ENCODE assay signal across 20 cellular contexts in the genomic region with DNA sequence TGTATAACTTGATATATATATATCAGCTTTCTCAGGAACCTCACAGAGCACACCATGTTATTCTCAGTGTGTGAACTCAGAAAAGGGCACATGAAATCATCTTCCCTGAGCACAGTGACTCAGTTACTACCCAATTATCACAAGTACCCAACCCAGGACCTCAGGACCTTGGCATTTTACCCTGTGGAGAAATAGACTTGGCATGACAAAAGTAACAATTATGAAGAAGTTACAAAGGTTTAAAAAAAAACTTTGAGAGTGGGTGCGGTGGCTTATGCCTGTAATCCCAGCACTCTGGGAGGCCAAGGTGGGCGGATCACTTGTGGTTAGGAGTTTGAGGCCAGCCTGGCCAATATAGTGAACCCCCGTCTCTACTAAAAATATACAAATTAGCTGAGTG. TPM values are rescaled to one million over a fixed set of nuclear protein-coding genes. Genes with fewer than 3 reads are reported as not detected.
DNase-seq lines count a peak whose midpoint lies in the region; ATAC-seq and TF ChIP-seq lines count a peak whose summit lies in the region.
"Had no signal": no experiment of that assay in that cellular context is flagged by ENCODE, and none has a peak within 500 bp of the region (broad histone marks: within the 10 kb centered on the region; RNA-seq: fewer than 3 reads in every experiment).

No MANE protein-coding gene starts in this region.

- no peak for TF ChIP-seq POLR2A in adrenal gland (IDR thresholded peaks at IDR 0.05)

- H4K20me1 ChIP-seq in osteoblast (ENCODE audit: insufficient read depth, low read length), result no peaks in the 10 kb centered on the region

- no peak for TF ChIP-seq CTCF in adrenal gland (IDR thresholded peaks at IDR 0.05)
- no peak for TF ChIP-seq CTCF in foreskin fibroblast (IDR thresholded peaks at IDR 0.05; ENCODE audit: low read depth, low read length)
- no peak for TF ChIP-seq CTCF in osteoblast (IDR thresholded peaks at IDR 0.05; ENCODE audit: extremely low read depth, low read depth, low read length)

- DNase-seq in CD1c-positive myeloid dendritic cell (ENCODE audit: extremely low spot score) (peak; percentile 29), M059J (ENCODE audit: low read depth) (peak; percentile 64), adrenal gland (peak in 6 of 7 donors; percentile 28 to 35 (median 33)), foreskin fibroblast (peak; percentile 62 to 72), osteoblast (ENCODE audit: insufficient read length, low spot score, missing footprints) (no peak), left ventricle myocardium superior (no peak), LoVo (ENCODE audit: low spot score) (no peak)
- no peak for DNase-seq in activated T-cell treated with anti-CD3 and anti-CD28 coated beads, Interleukin-2, amount 50 U/mL, for 72 hours
- DNase-seq: CD4-positive, alpha-beta memory T cell; DMS79 treated with DMSO at 0.1 percent for 48 hours; H7; NCI-H1092 treated with DMSO at 0.1 percent for 48 hours; NCI-H187; NCI-H446 treated with DMSO at 0.1 percent for 48 hours; NCI-H774; SHP77 had no signal

- H3K27me3 Mint-ChIP-seq in activated T-cell treated with anti-CD3 and anti-CD28 coated beads, Interleukin-2, amount 50 U/mL, for 72 hours (ENCODE audit: low read depth), result no peaks in the 10 kb centered on the region

- H3K4me2 ChIP-seq in osteoblast (ENCODE audit: insufficient read depth, low read length), result no peak overlapping the region
- H3K4me2 ChIP-seq: A549 had no signal

- H3K27me3 ChIP-seq in adrenal gland, result no peaks in the 10 kb centered on the region
- H3K27me3 ChIP-seq in osteoblast (ENCODE audit: insufficient read depth, low read length), result no peaks in the 10 kb centered on the region

- H3K9me3 ChIP-seq in adrenal gland (replicated peaks in 1 of 3), result no peaks in the 10 kb centered on the region
- H3K9me3 ChIP-seq in osteoblast (ENCODE audit: low read depth, low read length), result no peaks in the 10 kb centered on the region
- H3K9me3 ChIP-seq: A549 had no signal

- H3K9me3 Mint-ChIP-seq in activated T-cell treated with anti-CD3 and anti-CD28 coated beads, Interleukin-2, amount 50 U/mL, for 72 hours, result no peaks in the 10 kb centered on the region
- H3K9me3 Mint-ChIP-seq: CD4-positive, alpha-beta memory T cell; IgD-negative memory B cell had no signal

- peaks cover 15 to 26% of the 10 kb centered on the region in 2 donors for H3K4me1 ChIP-seq in adrenal gland (replicated peaks in 1 of 2)
- peaks cover 14% of the 10 kb centered on the region for H3K4me1 ChIP-seq in osteoblast (ENCODE audit: insufficient read depth, low read length)
- H3K4me1 ChIP-seq: A549 had no signal

- H3K36me3 Mint-ChIP-seq in activated T-cell treated with anti-CD3 and anti-CD28 coated beads, Interleukin-2, amount 50 U/mL, for 72 hours (ENCODE audit: insufficient read depth in 2 of 2), result no peaks in the 10 kb centered on the region
- H3K36me3 Mint-ChIP-seq: CD4-positive, alpha-beta memory T cell; IgD-negative memory B cell had no signal

- H2AFZ ChIP-seq in osteoblast (ENCODE audit: low read length), result no peak overlapping the region

- no peaks in the 10 kb centered on the region for H3K4me1 Mint-ChIP-seq in activated T-cell treated with anti-CD3 and anti-CD28 coated beads, Interleukin-2, amount 50 U/mL, for 72 hours (ENCODE audit: low read depth)

- no peak overlapping the region for H3K27ac Mint-ChIP-seq in activated T-cell treated with anti-CD3 and anti-CD28 coated beads, Interleukin-2, amount 50 U/mL, for 72 hours
- H3K27ac Mint-ChIP-seq: CD4-positive, alpha-beta memory T cell; IgD-negative memory B cell had no signal

- no peaks in the 10 kb centered on the region for H3K79me2 ChIP-seq in osteoblast (ENCODE audit: insufficient read depth, low read length)

- H3K4me3 Mint-ChIP-seq in activated T-cell treated with anti-CD3 and anti-CD28 coated beads, Interleukin-2, amount 50 U/mL, for 72 hours, result no peak overlapping the region
- H3K4me3 Mint-ChIP-seq: CD4-positive, alpha-beta memory T cell; IgD-negative memory B cell had no signal

- H3K4me3 ChIP-seq in adrenal gland (no peak overlapping the region), foreskin fibroblast (ENCODE audit: low read depth in 1 of 2, low read length in 2 of 2) (no peak overlapping the region), osteoblast (ENCODE audit: insufficient read depth, low read length) (no peak overlapping the region)
- H3K4me3 ChIP-seq: A549 had no signal

- H3K27ac ChIP-seq in adrenal gland (peak overlapping the region in 2 of 5 donors; percentile 33 to 67), osteoblast (ENCODE audit: low read depth, low read length) (no peak overlapping the region)
- H3K27ac ChIP-seq: A549 had no signal

- intact Hi-C loops in adrenal gland (cut with DNase I), result loop anchor here (10.0 kb wide), 2 partner anchors 143 to 483 kb away; no protein-coding TSS in a partner anchor
- intact Hi-C loops in left ventricle myocardium superior (cut with micrococcal nuclease), result loop anchor here (2.0 to 10.0 kb wide), 2 partner anchors 113 to 481 kb away; no protein-coding TSS in a partner anchor

- ATAC-seq in activated T-cell treated with anti-CD3 and anti-CD28 coated beads, Interleukin-2, amount 50 U/mL, for 72 hours (replicated peaks in 1 of 2), result no peak
- no peak for ATAC-seq in left ventricle myocardium superior
- ATAC-seq: A549, SK-N-SH treated with all-trans-retinoic acid at 6 μM for 48 hours had no signal

- 38 to 62% (median 53%) methylated on average over 3 of the region's 3 CpGs for WGBS in adrenal gland, 4 donors

- no peaks in the 10 kb centered on the region for H3K36me3 ChIP-seq in adrenal gland (replicated peaks in 1 of 2)
- no peaks in the 10 kb centered on the region for H3K36me3 ChIP-seq in osteoblast (ENCODE audit: insufficient read depth, low read length)

RNA-seq across cellular contexts. Expression of gene ONECUT1, which starts 52.4 kb away (rescaled TPM):
- 0.07 and 1.1 TPM in 2 replicates for total RNA-seq in M059J (2014; rRNA removed; shearing (Covaris generic))
- total RNA-seq in adrenal gland, result under 1 TPM in 1 of 8 donors, not detected in 7; 0.18 TPM
- polyA plus RNA-seq in adrenal gland, result not detected
- not detected in 2 replicates for total RNA-seq in osteoblast
- not detected for total RNA-seq in activated T-cell treated with anti-CD3 and anti-CD28 coated beads, Interleukin-2, amount 50 U/mL, for 72 hours
- not detected for total RNA-seq in left ventricle myocardium superior
- total RNA-seq: CD4-positive, alpha-beta memory T cell; HT1080 had no signal
- polyA plus RNA-seq: CD4-positive, alpha-beta memory T cell; IgD-negative memory B cell had no signal

RNA-seq across cellular contexts. Expression of gene ATOSA, which starts 58.5 kb away (rescaled TPM):
- 11.3 and 13.2 TPM in 2 replicates for total RNA-seq in M059J (2014; rRNA removed; shearing (Covaris generic))
- total RNA-seq in adrenal gland, result 10 to 100 TPM; 26.0 to 87.3 (median 43.2) TPM
- 100 to 1,000 TPM in 1 of 3 donors, 10 to 100 TPM in 2; 62.5 to 128 (median 87.8) TPM for polyA plus RNA-seq in adrenal gland
- 34.4 and 47.4 TPM in 2 replicates for total RNA-seq in osteoblast
- total RNA-seq in activated T-cell treated with anti-CD3 and anti-CD28 coated beads, Interleukin-2, amount 50 U/mL, for 72 hours, result 10 to 100 TPM; 37.2 to 41.7 TPM
- 27.5 TPM for total RNA-seq in left ventricle myocardium superior

Comparison
In these comparisons a context has a peak if more than half of its experiments do, and no peak if none do; other contexts are left out.
1. DNase-seq: peak in CD1c-positive myeloid dendritic cell (single experiment), M059J (single experiment), adrenal gland (6 of 7) and foreskin fibroblast (2 of 2); none in osteoblast (single experiment), activated T-cell treated with anti-CD3 and anti-CD28 coated beads, Interleukin-2, amount 50 U/mL, for 72 hours (0 of 2), left ventricle myocardium superior (single experiment) and LoVo (single experiment).